ENCODE assay signal across 17 cellular contexts in the genomic region with DNA sequence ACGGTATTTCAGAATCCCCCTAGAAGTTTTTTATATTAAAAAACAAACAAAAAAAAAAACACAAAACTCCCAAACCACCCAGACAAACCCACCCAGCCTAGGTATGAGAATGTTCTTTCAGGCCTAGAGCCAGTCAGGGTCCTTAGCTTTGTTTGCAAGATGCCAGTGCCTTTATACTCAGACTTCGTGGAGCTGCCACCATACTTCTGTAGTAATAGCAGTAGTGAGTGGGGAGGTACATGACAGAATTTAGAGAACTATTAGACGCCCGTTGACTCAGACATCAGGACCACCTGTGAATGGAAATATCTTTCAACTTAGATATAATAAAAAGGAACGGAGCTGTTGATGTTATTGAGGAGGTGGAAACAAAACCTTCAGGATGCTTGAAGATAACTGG.
DNase-seq lines count a peak whose midpoint lies in the region; ATAC-seq and TF ChIP-seq lines count a peak whose summit lies in the region.
"Had no signal": no experiment of that assay in that cellular context is flagged by ENCODE, and none has a peak within 500 bp of the region (broad histone marks: within the 10 kb centered on the region; RNA-seq: fewer than 3 reads in every experiment).

No MANE protein-coding gene starts in this region.

- no peak for TF ChIP-seq CTCF in CD4-positive, alpha-beta T cell (IDR thresholded peaks at IDR 0.05)
- TF ChIP-seq CTCF in HCT116 (IDR thresholded peaks at IDR 0.05 in 2 of 3, conservative IDR thresholded peaks at IDR 0.05 in 1 of 3; ENCODE audit: borderline replicate concordance in 1 of 3, insufficient read depth in 1 of 3, low read depth in 2 of 3, low read length in 2 of 3) (no peak), natural killer cell (IDR thresholded peaks at IDR 0.05) (no peak)

- no peaks in the 10 kb centered on the region for H3K9me3 Mint-ChIP-seq in CD4-positive, alpha-beta T cell
- no peaks in the 10 kb centered on the region for H3K9me3 Mint-ChIP-seq in activated naive CD4-positive, alpha-beta T cell treated with anti-CD3 and anti-CD28 coated beads, Interleukin-2, amount 50 U/mL, for 24 hours
- no peaks in the 10 kb centered on the region for H3K9me3 Mint-ChIP-seq in natural killer cell

- no peak for TF ChIP-seq RAD21 in HCT116 (IDR thresholded peaks at IDR 0.05; ENCODE audit: low read depth)

- ATAC-seq in CD4-positive, alpha-beta T cell (ENCODE audit: poor library complexity), result no peak
- ATAC-seq in HCT116 (no peak), natural killer cell (no peak), GM18909 (IDR thresholded peaks at IDR 0.05; ENCODE audit: poor library complexity, unreplicated experiment) (no peak)

- H3K4me2 ChIP-seq in HCT116 (ENCODE audit: low read length), result no peak overlapping the region
- H3K4me2 ChIP-seq: hepatocyte had no signal

- no peaks in the 10 kb centered on the region for H3K27me3 Mint-ChIP-seq in CD4-positive, alpha-beta T cell
- H3K27me3 Mint-ChIP-seq in activated naive CD4-positive, alpha-beta T cell treated with anti-CD3 and anti-CD28 coated beads, Interleukin-2, amount 50 U/mL, for 24 hours, result no peaks in the 10 kb centered on the region
- H3K27me3 Mint-ChIP-seq in natural killer cell (ENCODE audit: low read depth in 2 of 2), result no peaks in the 10 kb centered on the region

- peak overlapping the region; percentile 78 for H3K27ac Mint-ChIP-seq in CD4-positive, alpha-beta T cell
- peak overlapping the region; percentile 99 for H3K27ac Mint-ChIP-seq in activated naive CD4-positive, alpha-beta T cell treated with anti-CD3 and anti-CD28 coated beads, Interleukin-2, amount 50 U/mL, for 24 hours
- H3K27ac Mint-ChIP-seq in natural killer cell, result peak overlapping the region; percentile 87 to 96

- H3K36me3 ChIP-seq in HCT116 (ENCODE audit: control insufficient read depth in 1 of 2, insufficient read depth in 2 of 2, low read length in 2 of 2), result no peaks in the 10 kb centered on the region
- H3K36me3 ChIP-seq: colonic mucosa, esophagus muscularis mucosa, prostate gland had no signal

- no peak overlapping the region for H3K9ac ChIP-seq in HCT116 (ENCODE audit: low read length)

- H3K4me3 Mint-ChIP-seq in CD4-positive, alpha-beta T cell, result no peak overlapping the region
- H3K4me3 Mint-ChIP-seq in activated naive CD4-positive, alpha-beta T cell treated with anti-CD3 and anti-CD28 coated beads, Interleukin-2, amount 50 U/mL, for 24 hours, result peak overlapping the region; percentile 79
- H3K4me3 Mint-ChIP-seq in natural killer cell, result no peak overlapping the region

- H3K9me2 ChIP-seq in HCT116 (ENCODE audit: insufficient read depth), result no peaks in the 10 kb centered on the region

- intact Hi-C loops in CD4-positive, alpha-beta T cell (cut with DNase I, micrococcal nuclease), result loop anchor here in 1 of 2 experiments (10.0 kb wide), 1 partner anchor 135 kb away; the partner anchor contains the start of gene MKLN1
- intact Hi-C loops in HCT116 (cut with micrococcal nuclease) (loop anchor here (5.0 kb wide), 1 partner anchor 287 kb away; no protein-coding TSS in a partner anchor), natural killer cell (cut with micrococcal nuclease) (loop anchor here (2.0 kb wide), 1 partner anchor 137 kb away; the partner anchor contains the start of gene MKLN1)

- no peaks in the 10 kb centered on the region for H3K9me3 ChIP-seq in CD4-positive, alpha-beta T cell (ENCODE audit: control insufficient read depth, low read length)
- no peaks in the 10 kb centered on the region for H3K9me3 ChIP-seq in HCT116 (ENCODE audit: control insufficient read depth in 1 of 2, insufficient read depth in 1 of 2, low read depth in 1 of 2, low read length in 2 of 2)
- H3K9me3 ChIP-seq: colonic mucosa, esophagus muscularis mucosa, prostate gland had no signal

- H3K79me2 ChIP-seq in HCT116 (ENCODE audit: insufficient read depth, low read length), result no peaks in the 10 kb centered on the region
- H3K79me2 ChIP-seq: hepatocyte had no signal

- no peak overlapping the region for H3K4me3 ChIP-seq in HCT116 (replicated peaks in 1 of 2; ENCODE audit: low read depth in 1 of 2, low read length in 2 of 2)
- H3K4me3 ChIP-seq: colonic mucosa, esophagus muscularis mucosa, hepatocyte, prostate gland had no signal

- no peak for TF ChIP-seq POLR2A in HCT116 (IDR thresholded peaks at IDR 0.05; ENCODE audit: borderline replicate concordance, extremely low read depth, insufficient read depth, insufficient read length)

- no peaks in the 10 kb centered on the region for H4K20me1 ChIP-seq in HCT116 (ENCODE audit: insufficient read depth)

- DNase-seq in CD4-positive, alpha-beta T cell, result no peak
- no peak for DNase-seq in HCT116 (ENCODE audit: low read depth, low spot score)
- no peak for DNase-seq in natural killer cell
- DNase-seq in pons (ENCODE audit: low spot score), result no peak
- DNase-seq in SIG-M5 (lab: John Stamatoyannopoulos, UW), result no peak
- DNase-seq: colonic mucosa; GDM1; KBM-7; left cardiac atrium; NCI-H1105; NCI-H2227 treated with DMSO at 0.1 percent for 48 hours; stimulated activated CD8-positive, alpha-beta memory T cell treated with anti-CD3 and anti-CD28 coated beads, Interleukin-4, amount 100 ng/mL, for 48 hours had no signal

- H3K36me3 Mint-ChIP-seq in CD4-positive, alpha-beta T cell (ENCODE audit: low read depth), result no peaks in the 10 kb centered on the region
- H3K36me3 Mint-ChIP-seq in activated naive CD4-positive, alpha-beta T cell treated with anti-CD3 and anti-CD28 coated beads, Interleukin-2, amount 50 U/mL, for 24 hours, result no peaks in the 10 kb centered on the region
- H3K36me3 Mint-ChIP-seq in natural killer cell, result no peaks in the 10 kb centered on the region

- RAD21 ChIA-PET in HCT116 (lab: Charles Lee; ENCODE audit: low non-redundant PET in 1 of 2, low total read pairs in 2 of 2, uncharacterized antibody in 2 of 2, unreplicated experiment in 2 of 2), result no interaction called here

- peaks cover 41 to 46% of the 10 kb centered on the region in 2 experiments for H3K4me1 ChIP-seq in HCT116 (ENCODE audit: control insufficient read depth in 1 of 2, insufficient read depth in 2 of 2, low read length in 2 of 2)
- H3K4me1 ChIP-seq: colonic mucosa, prostate gland had no signal

- no peak overlapping the region for H3K27ac ChIP-seq in CD4-positive, alpha-beta T cell (ENCODE audit: low read depth, low read length)
- H3K27ac ChIP-seq in HCT116 (ENCODE audit: low read depth, low read length), result peak overlapping the region; percentile 2; the same call in 1 of the 2 replicates
- H3K27ac ChIP-seq: colonic mucosa, esophagus muscularis mucosa, hepatocyte, prostate gland had no signal

- H3K4me1 Mint-ChIP-seq in CD4-positive, alpha-beta T cell (ENCODE audit: low read depth), result peaks cover 20% of the 10 kb centered on the region
- H3K4me1 Mint-ChIP-seq in activated naive CD4-positive, alpha-beta T cell treated with anti-CD3 and anti-CD28 coated beads, Interleukin-2, amount 50 U/mL, for 24 hours, result peaks cover 45% of the 10 kb centered on the region
- H3K4me1 Mint-ChIP-seq in natural killer cell, result peaks cover 20% of the 10 kb centered on the region in 2 donors

- CTCF ChIA-PET in CD4-positive, alpha-beta T cell (lab: Charles Lee), result interaction anchor here (0.6 to 1.7 kb wide), 4 partner anchors 30 to 120 kb away, joined by 3 to 7 read pairs (median 4); no protein-coding TSS in a partner anchor
- CTCF ChIA-PET in HCT116 (lab: Charles Lee), result no interaction called here

- H3K27me3 ChIP-seq in CD4-positive, alpha-beta T cell (ENCODE audit: control insufficient read depth, insufficient read depth, low read length), result no peaks in the 10 kb centered on the region
- H3K27me3 ChIP-seq in HCT116 (ENCODE audit: insufficient read depth, low read length), result no peaks in the 10 kb centered on the region
- H3K27me3 ChIP-seq: colonic mucosa, esophagus muscularis mucosa, hepatocyte had no signal

- H2AFZ ChIP-seq in HCT116 (ENCODE audit: low read depth, low read length, poor library complexity, severe bottlenecking), result no peak overlapping the region
- H2AFZ ChIP-seq: hepatocyte had no signal

- no TSS peak for BruUV-seq in HCT116 (replicated peaks; lab: Mats Ljungman, UMichigan)

- POLR2A ChIA-PET in CD4-positive, alpha-beta T cell (lab: Charles Lee), result interaction anchor here (1.1 to 4.2 kb wide), 2 partner anchors 81 to 139 kb away, joined by 3 to 36 read pairs; no protein-coding TSS in a partner anchor
- POLR2A ChIA-PET in HCT116 (lab: Charles Lee), result no interaction called here

TF ChIP-seq in HCT116, 20 proteins besides CTCF, POLR2A, EP300 and RAD21 (continues in another document):
- no peak for TF ChIP-seq REST (IDR thresholded peaks at IDR 0.05; ENCODE audit: low read depth)
- TF ChIP-seq CEBPB (IDR thresholded peaks at IDR 0.05; ENCODE audit: low read depth), result no peak
- TF ChIP-seq POLR2AphosphoS5 (IDR thresholded peaks at IDR 0.05; ENCODE audit: low read depth, low read length), result no peak
- TF ChIP-seq ZFX (IDR thresholded peaks at IDR 0.05), result no peak
- no peak for TF ChIP-seq SIN3A (IDR thresholded peaks at IDR 0.05; ENCODE audit: low read depth)
- no peak for TF ChIP-seq SP1 (IDR thresholded peaks at IDR 0.05; ENCODE audit: low read depth)
- no peak for TF ChIP-seq EZH2 (IDR thresholded peaks at IDR 0.05)
- TF ChIP-seq TCF7L2 (IDR thresholded peaks at IDR 0.05; ENCODE audit: borderline replicate concordance, extremely low read depth, insufficient read depth, insufficient read length), result no peak
- TF ChIP-seq ZNF274 (IDR thresholded peaks at IDR 0.05; ENCODE audit: low read depth, low read length), result no peak
